1 cellular context compared by ENCODE assay signal in genomic region chr7:110850239-110850638, GRCh38.
TF ChIP-seq lines count a peak whose summit lies in the region.

No MANE protein-coding gene starts in this region.

TF ChIP-seq in WTC11, 78 proteins besides CTCF, POLR2A, EP300 and RAD21 (continued from another document):
- no peak for TF ChIP-seq MAX (CRISPR knock-in tag; IDR thresholded peaks at IDR 0.05)
- TF ChIP-seq, protein P1, sequence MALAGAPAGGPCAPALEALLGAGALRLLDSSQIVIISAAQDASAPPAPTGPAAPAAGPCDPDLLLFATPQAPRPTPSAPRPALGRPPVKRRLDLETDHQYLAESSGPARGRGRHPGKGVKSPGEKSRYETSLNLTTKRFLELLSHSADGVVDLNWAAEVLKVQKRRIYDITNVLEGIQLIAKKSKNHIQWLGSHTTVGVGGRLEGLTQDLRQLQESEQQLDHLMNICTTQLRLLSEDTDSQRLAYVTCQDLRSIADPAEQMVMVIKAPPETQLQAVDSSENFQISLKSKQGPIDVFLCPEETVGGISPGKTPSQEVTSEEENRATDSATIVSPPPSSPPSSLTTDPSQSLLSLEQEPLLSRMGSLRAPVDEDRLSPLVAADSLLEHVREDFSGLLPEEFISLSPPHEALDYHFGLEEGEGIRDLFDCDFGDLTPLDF (CRISPR knock-in tag; IDR thresholded peaks at IDR 0.05): no peak
- no peak for TF ChIP-seq ZNF263 (CRISPR knock-in tag; IDR thresholded peaks at IDR 0.05; ENCODE audit: low read depth)
- no peak for TF ChIP-seq NR3C1 (CRISPR knock-in tag; conservative IDR thresholded peaks at IDR 0.05; ENCODE audit: low read depth)
